In genomic region chr12:124514996-124515932, GRCh38 we compare ENCODE assay signal across 16 cellular contexts. TPM values are rescaled to one million over a fixed set of nuclear protein-coding genes. Genes with fewer than 3 reads are reported as not detected.
DNase-seq lines count a peak whose midpoint lies in the region; ATAC-seq, FAIRE-seq and TF ChIP-seq lines count a peak whose summit lies in the region.
"Had no signal": no experiment of that assay in that cellular context is flagged by ENCODE, and none has a peak within 500 bp of the region (broad histone marks: within the 10 kb centered on the region; RNA-seq: fewer than 3 reads in every experiment).

No MANE protein-coding gene starts in this region.

- H3K4ac ChIP-seq in H9 (ENCODE audit: low read depth, low read length): no peak overlapping the region

- H4K20me1 ChIP-seq in H9 (ENCODE audit: control insufficient read depth, insufficient read depth, insufficient read length): peaks cover 2% of the 10 kb centered on the region
- H4K20me1 ChIP-seq in GM12878 (ENCODE audit: control insufficient read depth, insufficient read depth): peaks cover 6% of the 10 kb centered on the region
- peaks cover 66% of the 10 kb centered on the region for H4K20me1 ChIP-seq in smooth muscle cell (ENCODE audit: low read depth)

- DNase-seq in H9: no peak
- DNase-seq in GM12878 (ENCODE audit: low read depth, low spot score): no peak
- DNase-seq in kidney: peak; percentile 64
- no peak for DNase-seq in smooth muscle cell (lab: John Stamatoyannopoulos, UW; ENCODE audit: unreplicated experiment)
- no peak for DNase-seq in stimulated activated CD4-positive, alpha-beta T cell treated with anti-CD3 and anti-CD28 coated beads, Interleukin-1b, Interleukin-23, amount 100 ng/mL, for 48 hours
- DNase-seq in activated CD8-positive, alpha-beta memory T cell treated with anti-CD3 and anti-CD28 coated beads for 24 hours: no peak
- DNase-seq in kidney tubule cell (ENCODE audit: low spot score): no peak
- DNase-seq: activated CD4-positive, alpha-beta T cell treated with anti-CD3 and anti-CD28 coated beads for 36 hours; activated T-cell treated with anti-CD3 and anti-CD28 coated beads, Interleukin-2, amount 50 U/mL, for 72 hours; effector CD8-positive, alpha-beta T cell; naive thymus-derived CD4-positive, alpha-beta T cell; NCI-H2107 had no signal

- BruUV-seq in GM12878 (replicated peaks; lab: Mats Ljungman, UMichigan): no TSS peak

- H3K27me3 Mint-ChIP-seq in H9 (ENCODE audit: low read depth): peaks cover 2% of the 10 kb centered on the region; the same call in 1 of the 2 replicates
- H3K27me3 Mint-ChIP-seq: activated CD4-positive, alpha-beta T cell treated with anti-CD3 and anti-CD28 coated beads for 36 hours; naive thymus-derived CD4-positive, alpha-beta T cell had no signal

- TF ChIP-seq CTCF in H9 (conservative IDR thresholded peaks at IDR 0.05) (no peak), GM12878 (IDR thresholded peaks at IDR 0.05 in 2 of 3, conservative IDR thresholded peaks at IDR 0.05 in 1 of 3; ENCODE audit: control insufficient read depth in 2 of 3, extremely low read depth in 1 of 3, insufficient read depth in 1 of 3, low read depth in 3 of 3, low read length in 3 of 3) (no peak), kidney (IDR thresholded peaks at IDR 0.05; ENCODE audit: borderline replicate concordance, extremely low read depth, insufficient read depth) (no peak), smooth muscle cell (IDR thresholded peaks at IDR 0.05; ENCODE audit: borderline replicate concordance, insufficient read depth, poor library complexity, severe bottlenecking) (no peak)

- no peaks in the 10 kb centered on the region for H3K23me2 ChIP-seq in H9 (ENCODE audit: insufficient read length, low read depth, low read length, poor library complexity, severe bottlenecking)

- peaks cover 12 to 17% (median 14%) of the 10 kb centered on the region in 3 experiments; a peak in 6 of 7 replicates for H3K36me3 Mint-ChIP-seq in H9 (ENCODE audit: insufficient read depth in 1 of 3, low read depth in 3 of 3)

- H2AK5ac ChIP-seq in H9 (ENCODE audit: insufficient read length, low read length): no peak overlapping the region

- no peak overlapping the region for H3K4me3 Mint-ChIP-seq in H9
- H3K4me3 Mint-ChIP-seq: activated CD4-positive, alpha-beta T cell treated with anti-CD3 and anti-CD28 coated beads for 36 hours; activated T-cell treated with anti-CD3 and anti-CD28 coated beads, Interleukin-2, amount 50 U/mL, for 72 hours; naive thymus-derived CD4-positive, alpha-beta T cell had no signal

- RAD21 ChIA-PET in GM12878 (lab: Charles Lee; ENCODE audit: unreplicated experiment): no interaction called here

- no peak overlapping the region for H4K5ac ChIP-seq in H9 (ENCODE audit: insufficient read length, low read depth, low read length)

- H4K91ac ChIP-seq in H9 (ENCODE audit: insufficient read length, low read depth, low read length): no peak overlapping the region

- H3K9me3 ChIP-seq in H9 (ENCODE audit: control insufficient read depth, low read depth, low read length) (no peaks in the 10 kb centered on the region), GM12878 (replicated peaks; ENCODE audit: control insufficient read depth, insufficient read depth, low read length) (no peaks in the 10 kb centered on the region), kidney (ENCODE audit: control insufficient read depth in 1 of 2, low read length in 2 of 2) (no peaks in the 10 kb centered on the region), smooth muscle cell (replicated peaks; ENCODE audit: low read depth) (no peaks in the 10 kb centered on the region)
- H3K9me3 ChIP-seq: adrenal gland, HAP-1 had no signal

- H3K36me3 ChIP-seq in GM12878 (ENCODE audit: control insufficient read depth in 2 of 2, insufficient read depth in 2 of 2, low read length in 1 of 2): peaks cover 7 to 8% of the 10 kb centered on the region in 2 experiments; a peak in 3 of 4 replicates
- H3K36me3 ChIP-seq in kidney (ENCODE audit: control insufficient read depth in 1 of 2, insufficient read depth in 2 of 2, low read length in 2 of 2): peaks cover 5 to 9% of the 10 kb centered on the region in 2 donors
- H3K36me3 ChIP-seq in smooth muscle cell (ENCODE audit: low read depth): no peaks in the 10 kb centered on the region
- H3K36me3 ChIP-seq: adrenal gland, HAP-1 had no signal

- H3K27me3 ChIP-seq in H9 (ENCODE audit: insufficient read depth, low read length): no peaks in the 10 kb centered on the region
- H3K27me3 ChIP-seq in GM12878 (replicated peaks in 1 of 2; ENCODE audit: control insufficient read depth in 2 of 2, insufficient read depth in 2 of 2, low read length in 1 of 2): no peaks in the 10 kb centered on the region
- H3K27me3 ChIP-seq in smooth muscle cell (ENCODE audit: low read depth): no peaks in the 10 kb centered on the region
- H3K27me3 ChIP-seq: adrenal gland had no signal

- H3K4me1 ChIP-seq in H9 (ENCODE audit: insufficient read depth, low read length) (no peaks in the 10 kb centered on the region; the same call in 1 of the 2 replicates), GM12878 (ENCODE audit: control insufficient read depth, insufficient read depth, low read length) (peaks cover under 1% of the 10 kb centered on the region; the same call in 1 of the 2 replicates), kidney (ENCODE audit: control insufficient read depth in 1 of 2, insufficient read depth in 1 of 2, low read depth in 1 of 2, low read length in 2 of 2) (peaks cover 44 to 57% of the 10 kb centered on the region in 2 donors), smooth muscle cell (ENCODE audit: low read depth) (peaks cover 37% of the 10 kb centered on the region)

- H2BK120ac ChIP-seq in H9 (ENCODE audit: low read depth, low read length, poor library complexity, severe bottlenecking): no peak overlapping the region

- no peak overlapping the region for H3K14ac ChIP-seq in H9 (ENCODE audit: insufficient read depth, low read length)

- no CpG with 5 or more reads among the region's 19 CpGs for WGBS in H9 (ENCODE audit: extremely low coverage, insufficient read length, low lambda C conversion rate)
- 97% methylated on average over 17 of the region's 19 CpGs for WGBS in GM12878 (ENCODE audit: insufficient coverage, insufficient replicate concordance, low lambda C conversion rate, missing lambda C conversion rate)
- 95% methylated on average over 19 of the region's 19 CpGs for WGBS in smooth muscle cell (ENCODE audit: low lambda C conversion rate)

- H3K79me1 ChIP-seq in H9 (ENCODE audit: insufficient read depth, low read depth, low read length, poor library complexity, severe bottlenecking): peaks cover 8% of the 10 kb centered on the region

- no peak for TF ChIP-seq RAD21 in GM12878 (IDR thresholded peaks at IDR 0.05; ENCODE audit: insufficient read depth, low read depth, low read length)

- SMC1A ChIA-PET in GM12878 (lab: Charles Lee; ENCODE audit: uncharacterized antibody, unreplicated experiment): interaction anchor here (0.8 kb wide), 1 partner anchor 8 kb away, joined by 3 read pairs; no protein-coding TSS in a partner anchor

- H3F3A ChIP-seq in smooth muscle cell (ENCODE audit: low read depth): peaks cover 41% of the 10 kb centered on the region

- no peak overlapping the region for H2BK15ac ChIP-seq in H9 (ENCODE audit: low read depth, low read length)

- no peak for FAIRE-seq in GM12878 (lab: Jason Lieb, UNC)
- FAIRE-seq in kidney (lab: Jason Lieb, UNC): no peak
- FAIRE-seq: frontal cortex had no signal

- no peak overlapping the region for H3K23ac ChIP-seq in H9 (ENCODE audit: insufficient read length, low read depth, low read length)

- no peak overlapping the region for H2BK12ac ChIP-seq in H9 (ENCODE audit: insufficient read length, low read depth, low read length)

- intact Hi-C loops in GM12878 (cut with micrococcal nuclease; ENCODE audit: unreplicated experiment): no loop called here
- intact Hi-C loops in kidney (cut with DNase I): no loop called here

- CTCF ChIA-PET in GM12878 (lab: Yijun Ruan, JAX): interaction anchor here (1.1 kb wide), 1 partner anchor 10 kb away, joined by 3 read pairs; no protein-coding TSS in a partner anchor

- POLR2A ChIA-PET in GM12878 (lab: Charles Lee): no interaction called here

- TF ChIP-seq POLR2A in GM12878 (IDR thresholded peaks at IDR 0.05; ENCODE audit: low read depth, low read length): no peak

- H3K27ac ChIP-seq in H9 (ENCODE audit: insufficient read length, low read depth, low read length): no peak overlapping the region
- H3K27ac ChIP-seq in GM12878 (ENCODE audit: control insufficient read depth, insufficient read depth): no peak overlapping the region
- peak overlapping the region in 1 of 2 donors; percentile 99 for H3K27ac ChIP-seq in kidney (ENCODE audit: low read depth in 2 of 2, low read length in 2 of 2)
- peak overlapping the region; percentile 100 for H3K27ac ChIP-seq in smooth muscle cell (ENCODE audit: low read depth)

- no peak for TF ChIP-seq EP300 in GM12878 (IDR thresholded peaks at IDR 0.05; ENCODE audit: borderline replicate concordance in 1 of 2, control insufficient read depth in 1 of 2, low read depth in 2 of 2, low read length in 2 of 2)

- no peak overlapping the region for H3K18ac ChIP-seq in H9 (ENCODE audit: insufficient read length, low read depth, low read length)

- no peak overlapping the region for H2BK5ac ChIP-seq in H9 (ENCODE audit: insufficient read length, low read length)

- H3K4me2 ChIP-seq in H9 (ENCODE audit: insufficient read depth, insufficient read length, low read length) (no peak overlapping the region), GM12878 (ENCODE audit: control insufficient read depth, insufficient read depth) (no peak overlapping the region), smooth muscle cell (no peak overlapping the region)

- H3K56ac ChIP-seq in H9 (ENCODE audit: insufficient read length, low read depth, low read length): no peak overlapping the region

- peaks cover 54 to 59% of the 10 kb centered on the region in 2 experiments for H3K4me1 Mint-ChIP-seq in H9

- H3K9ac ChIP-seq in H9 (ENCODE audit: extremely low read depth, insufficient read length, low read length) (no peak overlapping the region), GM12878 (ENCODE audit: control insufficient read depth, insufficient read depth, low read length) (no peak overlapping the region), kidney (ENCODE audit: low read length in 2 of 2) (peak overlapping the region in 1 of 2 donors; percentile 85), smooth muscle cell (ENCODE audit: low read depth) (no peak overlapping the region)

- no peak overlapping the region for H2BK20ac ChIP-seq in H9 (ENCODE audit: low read depth, low read length, poor library complexity, severe bottlenecking)

- H3T11ph ChIP-seq in H9 (ENCODE audit: low read length): no peak overlapping the region

- H3K4me3 ChIP-seq in GM12878 (no peak overlapping the region), kidney (ENCODE audit: low read length in 2 of 2) (no peak overlapping the region), smooth muscle cell (no peak overlapping the region)
- H3K4me3 ChIP-seq: adrenal gland, HAP-1 had no signal

- H3K9me3 Mint-ChIP-seq in H9: peaks cover 0 to 3% of the 10 kb centered on the region in 2 experiments; a peak in 2 of 5 replicates
- H3K9me3 Mint-ChIP-seq: activated T-cell treated with anti-CD3 and anti-CD28 coated beads, Interleukin-2, amount 50 U/mL, for 72 hours had no signal

- H4K8ac ChIP-seq in H9 (replicated peaks; ENCODE audit: insufficient read length, low read depth, low read length): no peak overlapping the region

- ATAC-seq in GM12878 (no peak), HG03457 (IDR thresholded peaks at IDR 0.05; ENCODE audit: unreplicated experiment) (no peak)
- ATAC-seq: activated CD4-positive, alpha-beta T cell treated with anti-CD3 and anti-CD28 coated beads for 36 hours; activated T-cell treated with anti-CD3 and anti-CD28 coated beads, Interleukin-2, amount 50 U/mL, for 72 hours; naive thymus-derived CD4-positive, alpha-beta T cell had no signal

- H3K79me2 ChIP-seq in H9 (ENCODE audit: insufficient read depth, low read length) (peaks cover 25% of the 10 kb centered on the region; the same call in 1 of the 2 replicates), GM12878 (ENCODE audit: control insufficient read depth, insufficient read depth, low read length) (peaks cover 30% of the 10 kb centered on the region), smooth muscle cell (ENCODE audit: low read depth) (peaks cover 72% of the 10 kb centered on the region)

- in situ Hi-C loops in GM12878 (cut with MboI): no loop called here

- H2AFZ ChIP-seq in H9 (ENCODE audit: low read length): no peak overlapping the region
- no peak overlapping the region for H2AFZ ChIP-seq in GM12878 (ENCODE audit: control insufficient read depth, low read depth, low read length)
- no peak overlapping the region for H2AFZ ChIP-seq in smooth muscle cell (ENCODE audit: low read depth)

- H3K27ac Mint-ChIP-seq in H9: peak overlapping the region; percentile 62 to 72 (median 65); a peak in 6 of 7 replicates
- H3K27ac Mint-ChIP-seq: activated CD4-positive, alpha-beta T cell treated with anti-CD3 and anti-CD28 coated beads for 36 hours; activated T-cell treated with anti-CD3 and anti-CD28 coated beads, Interleukin-2, amount 50 U/mL, for 72 hours; naive thymus-derived CD4-positive, alpha-beta T cell had no signal

RNA-seq across cellular contexts. Expression of gene NCOR2, which starts 52.1 kb away (rescaled TPM):
- total RNA-seq in H9 (2021): 220 and 226 TPM in 2 replicates
- 166 and 195 TPM in 2 replicates for total RNA-seq in GM12878 (2013; cell fraction: nucleolus; rRNA removed)
- total RNA-seq in GM12878 (2014; rRNA removed): 12.8 and 18.6 TPM in 2 replicates
- 7.2 and 8.6 TPM in 2 replicates for total RNA-seq in GM12878 (2014; rRNA removed; fragmentation: Illumina TruSeq; extraction: Trizol)
- total RNA-seq in GM12878 (2021): 164 and 179 TPM in 2 replicates
- polyA plus RNA-seq in GM12878 (2011; ENCODE audit: low read depth): 25.4 TPM
- polyA plus RNA-seq in GM12878 (2011; rRNA removed): 2.6 and 4.2 TPM in 2 replicates
- 6.2 and 8.2 TPM in 2 replicates for polyA plus RNA-seq in GM12878 (2011; cell fraction: cytosol; rRNA removed)
- 44.5 and 72.5 TPM in 2 replicates for polyA plus RNA-seq in GM12878 (2011; cell fraction: nucleus; rRNA removed)
- polyA plus RNA-seq in GM12878 (2012): 79.0 and 103 TPM in 2 replicates
- 10.2 and 17.4 TPM in 2 replicates for polyA plus RNA-seq in GM12878 (2014; fragmentation: Illumina TruSeq; extraction: Trizol)
- under 1 TPM; 0.43 to 0.60 TPM for polyA plus RNA-seq in GM12878 (2014; fragmentation: Nextera tagmentation; extraction: Ambion mirVana)
- polyA plus RNA-seq in GM12878 (2014; rRNA removed): 41.1 and 63.1 TPM in 2 replicates
- polyA plus RNA-seq in GM12878 (2016; fragmentation: Nextera tagmentation; extraction: Ambion mirVana): 10 to 100 TPM; 12.7 to 17.1 TPM
- polyA minus RNA-seq in GM12878 (2011; rRNA and poly(A)+ RNA removed): 33.4 and 33.8 TPM in 2 replicates
- polyA minus RNA-seq in GM12878 (2011; cell fraction: cytosol; rRNA and poly(A)+ RNA removed): 26.9 and 42.9 TPM in 2 replicates
- 23.1 and 47.3 TPM in 2 replicates for polyA minus RNA-seq in GM12878 (2011; cell fraction: nucleus; rRNA and poly(A)+ RNA removed)
- 205 TPM for total RNA-seq in kidney
- polyA plus RNA-seq in kidney (ENCODE audit: insufficient read depth, low read depth, low replicate concordance): 18.7 TPM
- 64.1 and 64.7 TPM in 2 replicates for total RNA-seq in smooth muscle cell
- polyA plus RNA-seq in smooth muscle cell: 164 and 169 TPM in 2 replicates
